9 cellular contexts compared by ENCODE assay signal in genomic region chr1:234585333-234586055, GRCh38. TPM values are rescaled to one million over a fixed set of nuclear protein-coding genes. Genes with fewer than 3 reads are reported as not detected.
DNase-seq lines count a peak whose midpoint lies in the region; ATAC-seq and TF ChIP-seq lines count a peak whose summit lies in the region.
"Had no signal": no experiment of that assay in that cellular context is flagged by ENCODE, and none has a peak within 500 bp of the region (broad histone marks: within the 10 kb centered on the region; RNA-seq: fewer than 3 reads in every experiment).

No MANE protein-coding gene starts in this region.

- DNase-seq in NCI-H82 (lab: John Stamatoyannopoulos, UW) (peak; percentile 68), cardiac fibroblast (ENCODE audit: low read depth in 2 of 2) (peak; percentile 66 to 73), mesenchymal stem cell (peak; percentile 72), thoracic aorta (ENCODE audit: low spot score) (no peak), posterior vena cava (ENCODE audit: low spot score) (no peak), OCI-M2 (lab: John Stamatoyannopoulos, UW; ENCODE audit: unreplicated experiment) (no peak)
- no peak for DNase-seq in activated CD4-positive, CD25-positive, alpha-beta regulatory T cell (lab: John Stamatoyannopoulos, UW)
- DNase-seq: NCI-H446 treated with DMSO at 0.1 percent for 48 hours, SW 1271 had no signal

- H3K36me3 ChIP-seq in mesenchymal stem cell (ENCODE audit: control insufficient read depth in 1 of 2, insufficient read depth in 2 of 2, low read depth in 1 of 2, low read length in 2 of 2) (no peaks in the 10 kb centered on the region), thoracic aorta (no peaks in the 10 kb centered on the region)

- H3K9ac ChIP-seq in mesenchymal stem cell (ENCODE audit: low read length) = peak overlapping the region; percentile 83

- H3K4me3 ChIP-seq in cardiac fibroblast (replicated peaks in 1 of 2; ENCODE audit: low read depth in 2 of 2, low read length in 2 of 2) = no peak overlapping the region
- H3K4me3 ChIP-seq in mesenchymal stem cell (ENCODE audit: insufficient read depth in 1 of 2, low read depth in 1 of 2, low read length in 2 of 2) = peak overlapping the region in 1 of 2 experiments; percentile 52
- H3K4me3 ChIP-seq in thoracic aorta = peak overlapping the region; percentile 19

- no peak overlapping the region for H2BK12ac ChIP-seq in mesenchymal stem cell (ENCODE audit: low read length in 2 of 2)

- peak overlapping the region in 1 of 2 experiments; percentile 71 for H3K14ac ChIP-seq in mesenchymal stem cell (ENCODE audit: low read length in 2 of 2)

- H3K79me1 ChIP-seq in mesenchymal stem cell (replicated peaks; ENCODE audit: low read length, poor library complexity, severe bottlenecking) = no peaks in the 10 kb centered on the region

- H4K91ac ChIP-seq in mesenchymal stem cell (ENCODE audit: low read length) = no peak overlapping the region

- H3K27ac ChIP-seq in mesenchymal stem cell (ENCODE audit: low read length, poor library complexity, severe bottlenecking) = no peak overlapping the region
- peak overlapping the region; percentile 80 to 85 for H3K27ac ChIP-seq in thoracic aorta

- H4K8ac ChIP-seq in mesenchymal stem cell (ENCODE audit: low read length) = no peak overlapping the region

- TF ChIP-seq CTCF in cardiac fibroblast (IDR thresholded peaks at IDR 0.05; ENCODE audit: low read depth, low read length) (no peak), thoracic aorta (IDR thresholded peaks at IDR 0.05) (no peak)

- no peak overlapping the region for H2BK120ac ChIP-seq in mesenchymal stem cell (ENCODE audit: low read depth, low read length)

- no peak overlapping the region for H3K4me2 ChIP-seq in mesenchymal stem cell (ENCODE audit: low read length, poor library complexity, severe bottlenecking)

- H3K18ac ChIP-seq in mesenchymal stem cell (ENCODE audit: low read depth in 1 of 2, low read length in 2 of 2) = peak overlapping the region in 1 of 2 experiments; percentile 60

- H2AK5ac ChIP-seq in mesenchymal stem cell (ENCODE audit: low read length, severe bottlenecking) = no peak overlapping the region

- H3K4me1 ChIP-seq in mesenchymal stem cell (ENCODE audit: control insufficient read depth, insufficient read depth, low read depth, low read length) (peaks cover 2% of the 10 kb centered on the region), thoracic aorta (ENCODE audit: control insufficient read depth in 1 of 2, low read depth in 2 of 2) (peaks cover 48 to 80% of the 10 kb centered on the region in 2 donors)

- intact Hi-C loops in posterior vena cava (cut with DNase I) = no loop called here

- H2AFZ ChIP-seq in mesenchymal stem cell (ENCODE audit: low read depth, low read length) = no peak overlapping the region

- H3K27me3 ChIP-seq in mesenchymal stem cell (ENCODE audit: control insufficient read depth in 1 of 2, insufficient read depth in 1 of 2, low read length in 2 of 2) (no peaks in the 10 kb centered on the region), thoracic aorta (replicated peaks; ENCODE audit: insufficient read depth) (no peaks in the 10 kb centered on the region)

- no peak overlapping the region for H3K23ac ChIP-seq in mesenchymal stem cell (ENCODE audit: low read length in 2 of 2)

- no peak overlapping the region for H2BK5ac ChIP-seq in mesenchymal stem cell (ENCODE audit: low read depth, low read length, poor library complexity, severe bottlenecking)

- H2BK15ac ChIP-seq in mesenchymal stem cell (ENCODE audit: low read depth, poor library complexity, severe bottlenecking) = no peak overlapping the region

- peak overlapping the region in 1 of 2 experiments; percentile 4 for H3K4ac ChIP-seq in mesenchymal stem cell (ENCODE audit: low read depth in 1 of 2, low read length in 2 of 2)

- H3K9me3 ChIP-seq in mesenchymal stem cell (ENCODE audit: control insufficient read depth, low read length) (no peaks in the 10 kb centered on the region), thoracic aorta (no peaks in the 10 kb centered on the region)

- WGBS in mesenchymal stem cell = 66% methylated on average over 8 of the region's 8 CpGs

- ATAC-seq in thoracic aorta (ENCODE audit: insufficient number of reproducible peaks, low FRiP score, low read depth) = peak; percentile 60

RNA-seq across cellular contexts. Expression of gene IRF2BP2, which starts 24.5 kb away (rescaled TPM):
- 98.6 TPM for polyA plus RNA-seq in mesenchymal stem cell (2013, experiment 1 of 2)
- polyA plus RNA-seq in mesenchymal stem cell (2013, experiment 2 of 2) = 94.7 TPM
- 100 to 1,000 TPM; 114 to 175 TPM for total RNA-seq in thoracic aorta
- total RNA-seq in posterior vena cava = 10 to 100 TPM; 72.1 to 86.2 TPM

Comparison
In these comparisons a context has a peak if more than half of its experiments do, and no peak if none do; other contexts are left out.
1. DNase-seq: peak in NCI-H82 (single experiment), cardiac fibroblast (2 of 2) and mesenchymal stem cell (single experiment); none in thoracic aorta (single experiment), posterior vena cava (single experiment), OCI-M2 (single experiment) and activated CD4-positive, CD25-positive, alpha-beta regulatory T cell (0 of 4).